In the genomic region with DNA sequence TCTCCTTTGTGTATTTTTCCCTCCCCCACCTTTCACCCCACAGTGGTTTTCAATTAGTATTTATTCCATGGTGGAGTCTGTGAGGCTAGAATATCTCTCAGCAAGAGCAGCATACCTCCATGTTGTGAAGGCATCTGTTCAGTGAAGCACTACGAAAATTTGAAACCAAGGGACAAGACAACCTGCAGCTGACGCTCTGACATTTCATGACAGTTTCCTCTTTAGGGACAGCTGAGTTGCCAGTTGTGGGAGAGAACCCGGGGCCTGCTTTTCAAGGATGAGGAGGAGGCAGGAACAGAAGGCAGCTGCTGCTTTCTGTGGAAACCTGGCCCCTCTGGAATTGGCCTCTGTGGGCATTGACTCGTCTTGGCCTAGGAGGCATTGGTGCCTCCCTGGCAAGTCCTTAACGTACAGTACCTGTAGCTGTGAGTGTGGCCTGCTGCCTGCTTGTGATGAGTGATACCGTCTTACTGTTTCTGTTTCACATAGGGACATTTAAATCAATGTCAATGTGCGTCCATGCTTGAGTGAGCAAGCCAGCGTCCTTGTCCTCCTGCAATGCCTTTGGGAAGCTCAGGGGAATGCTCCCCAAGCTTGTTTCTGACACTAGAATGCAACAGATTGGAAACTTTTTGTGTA, we compare ENCODE assay signal across 19 cellular contexts. TPM values are rescaled to one million over a fixed set of nuclear protein-coding genes. Genes with fewer than 3 reads are reported as not detected.
DNase-seq lines count a peak whose midpoint lies in the region; ATAC-seq and TF ChIP-seq lines count a peak whose summit lies in the region.
"Had no signal": no experiment of that assay in that cellular context is flagged by ENCODE, and none has a peak within 500 bp of the region (broad histone marks: within the 10 kb centered on the region; RNA-seq: fewer than 3 reads in every experiment).

No MANE protein-coding gene starts in this region.

- 0 out of 2 replicates have a peak, but pooled peaks cover 8% of the 10 kb centered on the region for H3K4me1 ChIP-seq in Caco-2
- H3K4me1 ChIP-seq: pancreas had no signal

- no TSS peak for BruUV-seq in Caco-2 (replicated peaks; lab: Mats Ljungman, UMichigan)

- H3K4me1 Mint-ChIP-seq in Caco-2 (ENCODE audit: low read depth, unreplicated experiment) (peaks cover 20% of the 10 kb centered on the region), progenitor cell of endocrine pancreas (ENCODE audit: low read depth) (peaks cover 29% of the 10 kb centered on the region)
- H3K4me1 Mint-ChIP-seq in activated naive CD4-positive, alpha-beta T cell treated with anti-CD3 and anti-CD28 coated beads for 36 hours (ENCODE audit: low read depth): peaks cover 14% of the 10 kb centered on the region

- no peak overlapping the region for H3K4me3 ChIP-seq in Caco-2 (ENCODE audit: low read depth, low read length)
- H3K4me3 ChIP-seq: left lung, pancreas had no signal

- H3K36me3 Mint-ChIP-seq in Caco-2 (ENCODE audit: insufficient read depth, unreplicated experiment) (peaks cover 31% of the 10 kb centered on the region), progenitor cell of endocrine pancreas (ENCODE audit: insufficient read depth) (peaks cover 3% of the 10 kb centered on the region)
- peaks cover 12% of the 10 kb centered on the region for H3K36me3 Mint-ChIP-seq in activated naive CD4-positive, alpha-beta T cell treated with anti-CD3 and anti-CD28 coated beads for 36 hours (ENCODE audit: low read depth)

- TF ChIP-seq CTCF in Caco-2 (IDR thresholded peaks at IDR 0.05; ENCODE audit: insufficient read depth in 1 of 2, low read depth in 1 of 2, low read length in 1 of 2, severe bottlenecking in 1 of 2, unreplicated experiment in 1 of 2) (no peak), VCaP (conservative IDR thresholded peaks at IDR 0.05) (no peak), progenitor cell of endocrine pancreas (IDR thresholded peaks at IDR 0.05; ENCODE audit: unreplicated experiment) (no peak)

- H3K36me3 ChIP-seq in Caco-2 (ENCODE audit: control insufficient read depth, insufficient read depth, low read length): peaks cover 2% of the 10 kb centered on the region; the same call in 1 of the 2 replicates
- H3K36me3 ChIP-seq: pancreas had no signal

- H3K4me3 Mint-ChIP-seq in Caco-2 (ENCODE audit: unreplicated experiment) (no peak overlapping the region), progenitor cell of endocrine pancreas (ENCODE audit: low read depth) (no peak overlapping the region)
- no peak overlapping the region for H3K4me3 Mint-ChIP-seq in activated naive CD4-positive, alpha-beta T cell treated with anti-CD3 and anti-CD28 coated beads for 36 hours
- H3K4me3 Mint-ChIP-seq: activated naive CD8-positive, alpha-beta T cell treated with anti-CD3 and anti-CD28 coated beads, Interleukin-2, amount 50 U/mL, for 24 hours; activated T-helper 1 cell treated with anti-CD3 and anti-CD28 coated beads, Interleukin-12 subunit alpha, Interleukin-12 subunit beta, Interleukin-2, Interleukin-4 antibody, amounts not matched to agents 30 ng/mL and 10 ng/mL and 1 ng/mL, durations not matched to agents 14 hours and 24 hours and 36 hours; IgD-negative memory B cell had no signal

- CTCF ChIA-PET in Caco-2 (lab: Charles Lee): interaction anchor here (0.7 to 1.3 kb wide), 2 partner anchors 34 to 96 kb away, joined by 4 to 5 read pairs; no protein-coding TSS in a partner anchor
- CTCF ChIA-PET in activated naive CD4-positive, alpha-beta T cell treated with anti-CD3 and anti-CD28 coated beads for 36 hours (lab: Charles Lee): interaction anchor here (0.5 to 1.3 kb wide), 4 partner anchors 34 to 225 kb away, joined by 3 to 4 read pairs (median 3); no protein-coding TSS in a partner anchor

- H3K27me3 Mint-ChIP-seq in Caco-2 (ENCODE audit: insufficient read depth, unreplicated experiment) (no peaks in the 10 kb centered on the region), progenitor cell of endocrine pancreas (no peaks in the 10 kb centered on the region)
- H3K27me3 Mint-ChIP-seq in activated naive CD4-positive, alpha-beta T cell treated with anti-CD3 and anti-CD28 coated beads for 36 hours (ENCODE audit: low read depth): no peaks in the 10 kb centered on the region
- H3K27me3 Mint-ChIP-seq: activated naive CD8-positive, alpha-beta T cell treated with anti-CD3 and anti-CD28 coated beads, Interleukin-2, amount 50 U/mL, for 24 hours; IgD-negative memory B cell had no signal

- ATAC-seq in GM21786 (IDR thresholded peaks at IDR 0.05; ENCODE audit: unreplicated experiment): peak; percentile 66
- ATAC-seq: activated naive CD8-positive, alpha-beta T cell treated with anti-CD3 and anti-CD28 coated beads, Interleukin-2, amount 50 U/mL, for 24 hours; left lung; pancreas had no signal

- peak overlapping the region; percentile 48 for H3K27ac ChIP-seq in VCaP
- H3K27ac ChIP-seq: pancreas had no signal

- intact Hi-C loops in Caco-2 (cut with micrococcal nuclease; ENCODE audit: unreplicated experiment): no loop called here
- intact Hi-C loops in activated naive CD4-positive, alpha-beta T cell treated with anti-CD3 and anti-CD28 coated beads for 36 hours (cut with micrococcal nuclease): no loop called here

- H3K9me3 ChIP-seq in Caco-2: no peaks in the 10 kb centered on the region
- H3K9me3 ChIP-seq: left lung, pancreas had no signal

- POLR2A ChIA-PET in Caco-2 (lab: Charles Lee): no interaction called here

- DNase-seq in Caco-2 (no peak), progenitor cell of endocrine pancreas (ENCODE audit: low spot score, unreplicated experiment) (no peak), SW 1271 (lab: John Stamatoyannopoulos, UW) (no peak), NCI-H2196 (lab: John Stamatoyannopoulos, UW; ENCODE audit: unreplicated experiment) (no peak), GOT3 (lab: John Stamatoyannopoulos, UW) (no peak)
- DNase-seq in activated naive CD4-positive, alpha-beta T cell treated with anti-CD3 and anti-CD28 coated beads for 36 hours: no peak
- DNase-seq: activated CD8-positive, alpha-beta memory T cell treated with anti-CD3 and anti-CD28 coated beads for 24 hours; activated naive CD8-positive, alpha-beta T cell treated with anti-CD3 and anti-CD28 coated beads, Interleukin-2, amount 50 U/mL, for 24 hours; effector memory CD4-positive, alpha-beta T cell; EL; HCEC 1CT; left lung; NCI-H2029; NCI-H524; pancreas had no signal

- H3K9me3 Mint-ChIP-seq in Caco-2 (ENCODE audit: unreplicated experiment) (peaks cover 9% of the 10 kb centered on the region), progenitor cell of endocrine pancreas (ENCODE audit: low read depth) (no peaks in the 10 kb centered on the region)
- no peaks in the 10 kb centered on the region for H3K9me3 Mint-ChIP-seq in activated naive CD4-positive, alpha-beta T cell treated with anti-CD3 and anti-CD28 coated beads for 36 hours
- H3K9me3 Mint-ChIP-seq: activated naive CD8-positive, alpha-beta T cell treated with anti-CD3 and anti-CD28 coated beads, Interleukin-2, amount 50 U/mL, for 24 hours; activated T-helper 1 cell treated with anti-CD3 and anti-CD28 coated beads, Interleukin-12 subunit alpha, Interleukin-12 subunit beta, Interleukin-2, Interleukin-4 antibody, amounts not matched to agents 30 ng/mL and 10 ng/mL and 1 ng/mL, durations not matched to agents 14 hours and 24 hours and 36 hours; IgD-negative memory B cell had no signal

- no peaks in the 10 kb centered on the region for H3K27me3 ChIP-seq in Caco-2 (replicated peaks; ENCODE audit: control insufficient read depth, insufficient read depth, low read length)
- H3K27me3 ChIP-seq: left lung, pancreas had no signal

- H3K27ac Mint-ChIP-seq in Caco-2 (ENCODE audit: unreplicated experiment) (peak overlapping the region; percentile 42), progenitor cell of endocrine pancreas (peak overlapping the region; percentile 88)
- H3K27ac Mint-ChIP-seq in activated naive CD4-positive, alpha-beta T cell treated with anti-CD3 and anti-CD28 coated beads for 36 hours: no peak overlapping the region
- H3K27ac Mint-ChIP-seq: activated naive CD8-positive, alpha-beta T cell treated with anti-CD3 and anti-CD28 coated beads, Interleukin-2, amount 50 U/mL, for 24 hours; activated T-helper 1 cell treated with anti-CD3 and anti-CD28 coated beads, Interleukin-12 subunit alpha, Interleukin-12 subunit beta, Interleukin-2, Interleukin-4 antibody, amounts not matched to agents 30 ng/mL and 10 ng/mL and 1 ng/mL, durations not matched to agents 14 hours and 24 hours and 36 hours; IgD-negative memory B cell had no signal

RNA-seq across cellular contexts. Expression of a gene that starts 21.6 kb away (rescaled TPM):
- not detected in 2 replicates for total RNA-seq in Caco-2 (2022)
- total RNA-seq in progenitor cell of endocrine pancreas: not detected in 2 replicates
- not detected for total RNA-seq in activated naive CD4-positive, alpha-beta T cell treated with anti-CD3 and anti-CD28 coated beads for 36 hours
- total RNA-seq: activated T-helper 1 cell treated with anti-CD3 and anti-CD28 coated beads, Interleukin-12 subunit alpha, Interleukin-12 subunit beta, Interleukin-2, Interleukin-4 antibody, amounts not matched to agents 30 ng/mL and 10 ng/mL and 1 ng/mL, durations not matched to agents 14 hours and 24 hours and 36 hours had no signal
